Comparison of ENCODE assay signal across 8 cellular contexts in the genomic region with DNA sequence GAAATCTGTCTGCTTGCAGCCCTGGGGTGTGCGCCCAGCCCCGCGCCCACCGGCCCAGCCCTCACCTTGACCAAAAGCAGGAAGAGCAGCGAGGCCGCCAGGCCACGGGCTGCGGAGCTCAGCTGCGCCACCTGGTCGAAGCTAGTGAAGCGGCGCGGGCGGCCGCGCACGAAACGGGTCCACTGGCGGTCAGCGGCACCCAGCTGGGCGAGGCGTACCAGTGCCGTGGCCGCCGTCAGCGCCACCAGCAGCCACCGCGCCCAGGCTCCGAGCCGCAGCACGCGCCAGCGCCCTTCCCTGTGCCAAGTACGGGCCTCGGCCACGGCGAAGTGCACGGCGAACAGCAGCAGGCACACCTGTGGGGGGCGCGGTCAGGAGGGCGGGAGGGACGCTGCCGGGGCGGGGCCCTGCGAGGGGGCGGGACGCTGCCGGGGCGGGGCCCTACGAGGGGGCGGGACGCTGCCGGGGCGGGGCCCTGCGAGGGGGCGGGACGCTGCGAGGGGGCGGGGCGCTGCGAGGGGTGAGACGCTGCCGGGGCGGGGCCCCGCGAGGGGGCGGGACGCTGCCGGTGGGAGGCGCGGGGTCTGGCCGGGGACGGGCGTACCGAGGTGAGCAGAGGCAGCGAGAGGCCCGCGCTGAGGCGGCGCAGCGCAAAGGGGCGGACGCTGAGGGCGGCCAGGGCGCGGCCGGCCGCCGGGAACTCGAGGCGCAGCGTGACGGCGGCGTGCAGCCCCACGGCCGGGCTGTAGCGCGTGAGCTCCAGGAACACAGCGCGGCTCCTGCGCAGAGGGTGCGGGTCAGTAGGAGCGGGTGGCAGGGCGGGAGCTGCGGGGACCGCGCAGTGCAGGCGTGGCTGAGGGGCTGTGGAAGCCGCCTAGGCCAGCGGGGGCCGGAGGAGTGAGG. TPM values are rescaled to one million over a fixed set of nuclear protein-coding genes. Genes with fewer than 3 reads are reported as not detected.
DNase-seq lines count a peak whose midpoint lies in the region; ATAC-seq and TF ChIP-seq lines count a peak whose summit lies in the region.

No MANE protein-coding gene starts in this region.

- H3K4me3 ChIP-seq in astrocyte of the cerebellum (ENCODE audit: low read depth, low read length) (no peak overlapping the region), iPS DF 6.9 (ENCODE audit: low read length) (peak overlapping the region; percentile 49; the same call in 1 of the 2 replicates), skeletal muscle satellite cell (ENCODE audit: low read length) (no peak overlapping the region)

- no CpG with 5 or more reads among the region's 113 CpGs for WGBS in iPS DF 6.9 (ENCODE audit: insufficient coverage, insufficient read length)

- H3K9me3 ChIP-seq in iPS DF 6.9 (ENCODE audit: control insufficient read depth, insufficient read depth, low read length) (no peaks in the 10 kb centered on the region), skeletal muscle satellite cell (replicated peaks; ENCODE audit: low read length) (no peaks in the 10 kb centered on the region)

- peaks cover 21% of the 10 kb centered on the region for H3K36me3 ChIP-seq in iPS DF 6.9 (ENCODE audit: control insufficient read depth, insufficient read depth, low read length)
- peaks cover 84% of the 10 kb centered on the region for H3K36me3 ChIP-seq in skeletal muscle satellite cell (ENCODE audit: insufficient read depth, low read length)

- no peak for TF ChIP-seq CTCF in astrocyte of the cerebellum (IDR thresholded peaks at IDR 0.05; ENCODE audit: low read depth, low read length, missing control alignments)

- H3K9ac ChIP-seq in skeletal muscle satellite cell (ENCODE audit: low read depth, low read length), result no peak overlapping the region

- ATAC-seq in HG03457 (IDR thresholded peaks at IDR 0.05; ENCODE audit: unreplicated experiment) (no peak), HG02759 (IDR thresholded peaks at IDR 0.05; ENCODE audit: unreplicated experiment) (no peak), GM21737 (IDR thresholded peaks at IDR 0.05; ENCODE audit: unreplicated experiment) (no peak), GM21529 (IDR thresholded peaks at IDR 0.05; ENCODE audit: unreplicated experiment) (no peak)

- in situ Hi-C loops in astrocyte of the cerebellum (cut with HindIII; ENCODE audit: low sequenced_read_pairs), result no loop called here

- no peaks in the 10 kb centered on the region for H3K27me3 ChIP-seq in iPS DF 6.9 (ENCODE audit: control insufficient read depth, insufficient read depth, low read length)
- H3K27me3 ChIP-seq in skeletal muscle satellite cell (ENCODE audit: control insufficient read depth, insufficient read depth, low read length), result no peaks in the 10 kb centered on the region

- POLR2A ChIA-PET in HEK293T (lab: Yijun Ruan, JAX), result interaction anchor here (0.8 to 1.2 kb wide), 5 partner anchors 12 to 126 kb away, joined by 3 to 5 read pairs (median 4); a partner anchor contains a TSS

- H3K27ac ChIP-seq in iPS DF 6.9 (ENCODE audit: low read length), result no peak overlapping the region

- peak overlapping the region; percentile 40 for H3K4me2 ChIP-seq in skeletal muscle satellite cell (ENCODE audit: low read length)

- CTCF ChIA-PET in HEK293T (lab: Yijun Ruan, JAX), result interaction anchor here (1.1 kb wide), 1 partner anchor 57 kb away, joined by 3 read pairs; no protein-coding TSS in a partner anchor

- H3K4me1 ChIP-seq in iPS DF 6.9 (ENCODE audit: control insufficient read depth, insufficient read depth, low read length), result peaks cover 6% of the 10 kb centered on the region
- H3K4me1 ChIP-seq in skeletal muscle satellite cell (ENCODE audit: control insufficient read depth, insufficient read depth, low read length), result peaks cover 22% of the 10 kb centered on the region

- DNase-seq in HEK293T (ENCODE audit: extremely low spot score), result peak; percentile 82
- DNase-seq in astrocyte of the cerebellum (ENCODE audit: low read depth), result peak; percentile 13
- peak; percentile 35 for DNase-seq in iPS DF 6.9 (ENCODE audit: low read depth, low spot score)

TF ChIP-seq in HEK293T, 16 proteins besides CTCF, POLR2A, EP300 and RAD21:
- no peak for TF ChIP-seq NFRKB (IDR thresholded peaks at IDR 0.05)
- no peak for TF ChIP-seq ELF4 (IDR thresholded peaks at IDR 0.05)
- no peak for TF ChIP-seq ARNT (IDR thresholded peaks at IDR 0.05)
- no peak for TF ChIP-seq FOXA1 (IDR thresholded peaks at IDR 0.05)
- no peak for TF ChIP-seq FOXK2 (IDR thresholded peaks at IDR 0.05)
- no peak for TF ChIP-seq TARDBP (IDR thresholded peaks at IDR 0.05)
- no peak for TF ChIP-seq FOXM1 (IDR thresholded peaks at IDR 0.05; ENCODE audit: borderline replicate concordance)
- TF ChIP-seq CTBP1 (IDR thresholded peaks at IDR 0.05; ENCODE audit: borderline replicate concordance), result no peak
- TF ChIP-seq ZNF384 (IDR thresholded peaks at IDR 0.05), result no peak
- TF ChIP-seq, protein P1, sequence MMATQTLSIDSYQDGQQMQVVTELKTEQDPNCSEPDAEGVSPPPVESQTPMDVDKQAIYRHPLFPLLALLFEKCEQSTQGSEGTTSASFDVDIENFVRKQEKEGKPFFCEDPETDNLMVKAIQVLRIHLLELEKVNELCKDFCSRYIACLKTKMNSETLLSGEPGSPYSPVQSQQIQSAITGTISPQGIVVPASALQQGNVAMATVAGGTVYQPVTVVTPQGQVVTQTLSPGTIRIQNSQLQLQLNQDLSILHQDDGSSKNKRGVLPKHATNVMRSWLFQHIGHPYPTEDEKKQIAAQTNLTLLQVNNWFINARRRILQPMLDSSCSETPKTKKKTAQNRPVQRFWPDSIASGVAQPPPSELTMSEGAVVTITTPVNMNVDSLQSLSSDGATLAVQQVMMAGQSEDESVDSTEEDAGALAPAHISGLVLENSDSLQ (IDR thresholded peaks at IDR 0.05), result no peak
- TF ChIP-seq HDGF (IDR thresholded peaks at IDR 0.05; ENCODE audit: borderline replicate concordance), result no peak
- no peak for TF ChIP-seq LEF1 (IDR thresholded peaks at IDR 0.05; ENCODE audit: borderline replicate concordance)
- no peak for TF ChIP-seq BHLHE40 (IDR thresholded peaks at IDR 0.05; ENCODE audit: borderline replicate concordance)
- no peak for TF ChIP-seq SP1 (IDR thresholded peaks at IDR 0.05)
- TF ChIP-seq SUZ12 (IDR thresholded peaks at IDR 0.05), result no peak
- TF ChIP-seq L3MBTL2 (conservative IDR thresholded peaks at IDR 0.05), result no peak

RNA-seq across cellular contexts. Expression of a gene that starts 43.3 kb away (rescaled TPM):
- total RNA-seq in skeletal muscle satellite cell (2012; rRNA removed), result 34.9 and 36.5 TPM in 2 replicates

RNA-seq across cellular contexts. Expression of a gene that starts 43.4 kb away (rescaled TPM):
- total RNA-seq in skeletal muscle satellite cell (2012; rRNA removed), result 14.4 and 18.8 TPM in 2 replicates

RNA-seq across cellular contexts. Expression of a gene that starts 44.6 kb away (rescaled TPM):
- total RNA-seq in skeletal muscle satellite cell (2012; rRNA removed), result 90.8 and 110 TPM in 2 replicates

RNA-seq across cellular contexts. Expression of a gene that starts 57.4 kb away (rescaled TPM):
- 0.66 TPM in 1 of 2 replicates, not detected in the other for total RNA-seq in skeletal muscle satellite cell (2012; rRNA removed)

Comparison
In these comparisons a context has a peak if more than half of its experiments do, and no peak if none do; other contexts are left out.
1. DNase-seq: peak in every context shown above with its lines; median percentile 82 in HEK293T; 35 in iPS DF 6.9; 13 in astrocyte of the cerebellum.